ENCODE assay signal across 24 cellular contexts in genomic region chr1:54686155-54686554, GRCh38. TPM values are rescaled to one million over a fixed set of nuclear protein-coding genes. Genes with fewer than 3 reads are reported as not detected.
A peak's percentile ranks its signal among the peaks of the same experiment; 100 is the strongest.
DNase-seq lines count a peak whose midpoint lies in the region; ATAC-seq and TF ChIP-seq lines count a peak whose summit lies in the region.
"Had no signal": no experiment of that assay in that cellular context is flagged by ENCODE, and none has a peak within 500 bp of the region (broad histone marks: within the 10 kb centered on the region; RNA-seq: fewer than 3 reads in every experiment).

No MANE protein-coding gene starts in this region.

- CTCF ChIA-PET in WTC11 (lab: Charles Lee) = no interaction called here

- H3K27me3 ChIP-seq in GM23338 (ENCODE audit: insufficient read depth) (no peaks in the 10 kb centered on the region), breast epithelium (no peaks in the 10 kb centered on the region)
- H3K27me3 ChIP-seq: BE2C; BLaER1 treated with 17β-estradiol and CSF1 and Interleukin-3, amounts not matched to agents 10 nM and 100 nM had no signal

- no peak overlapping the region for H3K27ac Mint-ChIP-seq in GM23338
- no peak overlapping the region for H3K27ac Mint-ChIP-seq in WTC11
- H3K27ac Mint-ChIP-seq: CD4-positive, alpha-beta memory T cell had no signal

- TF ChIP-seq CTCF in GM23338 (conservative IDR thresholded peaks at IDR 0.05; ENCODE audit: low read depth in 2 of 2) (no peak), WTC11 (IDR thresholded peaks at IDR 0.05) (no peak), breast epithelium (IDR thresholded peaks at IDR 0.05) (no peak)

- POLR2A ChIA-PET in WTC11 (lab: Charles Lee) = no interaction called here

- H4K20me1 ChIP-seq in GM23338 (replicated peaks; ENCODE audit: insufficient read depth) = no peaks in the 10 kb centered on the region
- H4K20me1 ChIP-seq: BLaER1 treated with 17β-estradiol and CSF1 and Interleukin-3, amounts not matched to agents 10 nM and 100 nM had no signal

- H3K4me3 Mint-ChIP-seq in GM23338 (no peak overlapping the region), WTC11 (no peak overlapping the region)
- H3K4me3 Mint-ChIP-seq: CD14-positive monocyte; CD4-positive, alpha-beta memory T cell; H9 had no signal

- TF ChIP-seq POLR2A in breast epithelium (IDR thresholded peaks at IDR 0.05) = no peak

- DNase-seq in GM23338 (ENCODE audit: low spot score) (no peak), WTC11 (ENCODE audit: low spot score) (no peak), NCI-H446 (lab: John Stamatoyannopoulos, UW) (no peak), breast epithelium (ENCODE audit: low spot score in 2 of 2) (no peak), T-helper 2 cell (no peak)
- DNase-seq: 8988T; ACHN; AML-193; BE2C; Calu3; CD4-positive, alpha-beta memory T cell; COR-L47; DMS53; DMS79 treated with DMSO at 0.1 percent for 48 hours; GF-D8; H9 had no signal

- no peaks in the 10 kb centered on the region for H3K4me1 ChIP-seq in GM23338 (ENCODE audit: insufficient read depth)
- H3K4me1 ChIP-seq in breast epithelium = no peaks in the 10 kb centered on the region
- H3K4me1 ChIP-seq: A549, BE2C had no signal

- H3K79me2 ChIP-seq in GM23338 (replicated peaks; ENCODE audit: insufficient read depth) = no peaks in the 10 kb centered on the region

- no peak overlapping the region for H2AFZ ChIP-seq in GM23338

- no peak overlapping the region for H3K4me2 ChIP-seq in GM23338
- H3K4me2 ChIP-seq: A549; BLaER1 treated with 17β-estradiol and CSF1 and Interleukin-3, amounts not matched to agents 10 nM and 100 nM had no signal

- H3K9me2 ChIP-seq in GM23338 (ENCODE audit: insufficient read depth) = no peaks in the 10 kb centered on the region

- H3K36me3 ChIP-seq in GM23338 (ENCODE audit: insufficient read depth) (no peaks in the 10 kb centered on the region), breast epithelium (no peaks in the 10 kb centered on the region)
- H3K36me3 ChIP-seq: BE2C; BLaER1 treated with 17β-estradiol and CSF1 and Interleukin-3, amounts not matched to agents 10 nM and 100 nM had no signal

- peak; percentile 55; the same call in 2 of the 3 replicates for ATAC-seq in GM23338
- ATAC-seq in WTC11 = peak; percentile 52
- ATAC-seq in esophagus mucosa = peak; percentile 22
- ATAC-seq: A549, HCT116 had no signal

- H3K36me3 Mint-ChIP-seq in GM23338 (ENCODE audit: low read depth) (no peaks in the 10 kb centered on the region), WTC11 (no peaks in the 10 kb centered on the region)
- H3K36me3 Mint-ChIP-seq: CD14-positive monocyte; CD4-positive, alpha-beta memory T cell had no signal

- H3K4me1 Mint-ChIP-seq in GM23338 = no peaks in the 10 kb centered on the region
- H3K4me1 Mint-ChIP-seq in WTC11 = no peaks in the 10 kb centered on the region
- H3K4me1 Mint-ChIP-seq: CD14-positive monocyte had no signal

- intact Hi-C loops in breast epithelium (cut with DNase I; ENCODE audit: low total_unique reads) = no loop called here

- no peaks in the 10 kb centered on the region for H3K9me3 ChIP-seq in breast epithelium
- H3K9me3 ChIP-seq: A549; BE2C; BLaER1 treated with 17β-estradiol and CSF1 and Interleukin-3, amounts not matched to agents 10 nM and 100 nM had no signal

- no peaks in the 10 kb centered on the region for H3K9me3 Mint-ChIP-seq in GM23338
- no peaks in the 10 kb centered on the region for H3K9me3 Mint-ChIP-seq in WTC11
- H3K9me3 Mint-ChIP-seq: CD14-positive monocyte; CD4-positive, alpha-beta memory T cell; H9 had no signal

- no peak overlapping the region for H3K27ac ChIP-seq in GM23338 (ENCODE audit: low read depth)
- H3K27ac ChIP-seq in breast epithelium = no peak overlapping the region
- H3K27ac ChIP-seq: A549; BLaER1 treated with 17β-estradiol and CSF1 and Interleukin-3, amounts not matched to agents 10 nM and 100 nM had no signal

- H3K4me3 ChIP-seq in GM23338 (no peak overlapping the region), breast epithelium (no peak overlapping the region)
- H3K4me3 ChIP-seq: A549; BLaER1 treated with 17β-estradiol and CSF1 and Interleukin-3, amounts not matched to agents 10 nM and 100 nM had no signal

- no peaks in the 10 kb centered on the region for H3F3A ChIP-seq in GM23338 (replicated peaks; ENCODE audit: low read depth)

- H3K27me3 Mint-ChIP-seq in GM23338 (ENCODE audit: insufficient read depth, low read depth, poor library complexity) = peaks cover 6% of the 10 kb centered on the region
- peaks cover 3% of the 10 kb centered on the region; the same call in 1 of the 2 replicates for H3K27me3 Mint-ChIP-seq in WTC11 (ENCODE audit: low read depth)
- H3K27me3 Mint-ChIP-seq: CD4-positive, alpha-beta memory T cell had no signal

TF ChIP-seq in GM23338, 12 proteins besides CTCF, POLR2A, EP300 and RAD21 (continues in another document):
- TF ChIP-seq POLR2AphosphoS5 (IDR thresholded peaks at IDR 0.05; ENCODE audit: low read depth) (no peak), EZH2 (IDR thresholded peaks at IDR 0.05; ENCODE audit: low read depth, unreplicated experiment) (no peak), STAT1 (IDR thresholded peaks at IDR 0.05; ENCODE audit: unreplicated experiment) (no peak), NANOG (IDR thresholded peaks at IDR 0.05; ENCODE audit: borderline replicate concordance) (no peak), JUNB (IDR thresholded peaks at IDR 0.05; ENCODE audit: unreplicated experiment) (no peak)

TF ChIP-seq in WTC11, 78 proteins besides CTCF, POLR2A, EP300 and RAD21 (continues in another document):
- TF ChIP-seq GABPB1 (CRISPR knock-in tag; IDR thresholded peaks at IDR 0.05) = no peak
- TF ChIP-seq PREB (CRISPR knock-in tag; IDR thresholded peaks at IDR 0.05; ENCODE audit: borderline replicate concordance) = no peak
- TF ChIP-seq USF2 (CRISPR knock-in tag; IDR thresholded peaks at IDR 0.05) = no peak
- no peak for TF ChIP-seq ATF2 (CRISPR knock-in tag; IDR thresholded peaks at IDR 0.05; ENCODE audit: borderline replicate concordance, low read depth)
- no peak for TF ChIP-seq ZNF121 (CRISPR knock-in tag; IDR thresholded peaks at IDR 0.05)
- TF ChIP-seq CBFB (CRISPR knock-in tag; IDR thresholded peaks at IDR 0.05; ENCODE audit: low read depth) = no peak
- no peak for TF ChIP-seq MXD4 (CRISPR knock-in tag; IDR thresholded peaks at IDR 0.05; ENCODE audit: borderline replicate concordance)
- TF ChIP-seq GTF2I (CRISPR knock-in tag; conservative IDR thresholded peaks at IDR 0.05) = no peak
- no peak for TF ChIP-seq ZNF263 (CRISPR knock-in tag; IDR thresholded peaks at IDR 0.05; ENCODE audit: low read depth)
- TF ChIP-seq E2F5 (CRISPR knock-in tag; IDR thresholded peaks at IDR 0.05) = no peak
- no peak for TF ChIP-seq MYBL2 (CRISPR knock-in tag; IDR thresholded peaks at IDR 0.05)
- TF ChIP-seq ZNF138 (CRISPR knock-in tag; conservative IDR thresholded peaks at IDR 0.05) = no peak
- no peak for TF ChIP-seq SMAD3 (CRISPR knock-in tag; IDR thresholded peaks at IDR 0.05; ENCODE audit: borderline replicate concordance)
- TF ChIP-seq ZNF423 (CRISPR knock-in tag; IDR thresholded peaks at IDR 0.05) = no peak

RNA-seq across cellular contexts. Expression of gene TTC4, which starts 29.5 kb away (rescaled TPM):
- total RNA-seq in GM23338 (2014; rRNA removed; shearing (Covaris generic)) = 25.8 and 33.6 TPM in 2 replicates
- polyA plus RNA-seq in GM23338 (2016; fragmentation: Nextera tagmentation; extraction: Ambion mirVana) = 24.8 and 25.1 TPM in 2 replicates
- total RNA-seq in WTC11 (2021) (18.8 to 21.6 TPM (median 21.4 TPM) in 3 replicates), esophagus mucosa (15.1 TPM), breast epithelium (10 to 100 TPM; 18.2 to 33.8 (median 26.9) TPM)

RNA-seq across cellular contexts. Expression of gene MROH7, which starts 44.6 kb away (rescaled TPM):
- 0.17 TPM in 1 of 2 replicates, not detected in the other for total RNA-seq in GM23338 (2014; rRNA removed; shearing (Covaris generic))
- not detected in 2 replicates for polyA plus RNA-seq in GM23338 (2016; fragmentation: Nextera tagmentation; extraction: Ambion mirVana)
- 0.13 to 0.44 TPM (median 0.41 TPM) in 3 replicates for total RNA-seq in WTC11 (2021)
- total RNA-seq in esophagus mucosa = 0.68 TPM
- total RNA-seq in breast epithelium = 1 to 10 TPM in 1 of 3 donors, under 1 TPM in 2; 0.66 to 5.3 (median 0.80) TPM
- total RNA-seq: Daoy, G401, H4 had no signal
- polyA plus RNA-seq: A549; CD14-positive monocyte; CD4-positive, alpha-beta memory T cell had no signal
